Comparison of ENCODE assay signal across 9 cellular contexts in genomic region chr11:78189851-78190250, GRCh38. TPM values are rescaled to one million over a fixed set of nuclear protein-coding genes. Genes with fewer than 3 reads are reported as not detected.
DNase-seq lines count a peak whose midpoint lies in the region; ATAC-seq and TF ChIP-seq lines count a peak whose summit lies in the region.
"Had no signal": no experiment of that assay in that cellular context is flagged by ENCODE, and none has a peak within 500 bp of the region (broad histone marks: within the 10 kb centered on the region; RNA-seq: fewer than 3 reads in every experiment).

No MANE protein-coding gene starts in this region.

- H3K27ac Mint-ChIP-seq in neural progenitor cell, result peak overlapping the region; percentile 19

- no peaks in the 10 kb centered on the region for H3F3A ChIP-seq in neural progenitor cell (ENCODE audit: low read depth)

- no peaks in the 10 kb centered on the region for H3K36me3 Mint-ChIP-seq in neural progenitor cell

- peaks cover 50% of the 10 kb centered on the region for H3K4me1 Mint-ChIP-seq in neural progenitor cell

- H3K27ac ChIP-seq in neural progenitor cell, result no peak overlapping the region
- H3K27ac ChIP-seq: HL-60 had no signal

- H3K27me3 Mint-ChIP-seq in neural progenitor cell (ENCODE audit: insufficient read depth, low read depth), result peaks cover 6% of the 10 kb centered on the region

- H3K4me1 ChIP-seq in BE2C (no peaks in the 10 kb centered on the region; the same call in none of the 2 replicates), neural progenitor cell (peaks cover 12% of the 10 kb centered on the region)

- H2AFZ ChIP-seq in neural progenitor cell (replicated peaks), result no peak overlapping the region

- H3K27me3 ChIP-seq in BE2C, result no peaks in the 10 kb centered on the region
- H3K27me3 ChIP-seq in neural progenitor cell, result peaks cover 11% of the 10 kb centered on the region

- H3K9me3 Mint-ChIP-seq in neural progenitor cell, result no peaks in the 10 kb centered on the region

- ATAC-seq in GM18511 (IDR thresholded peaks at IDR 0.05; ENCODE audit: unreplicated experiment), result no peak
- no peak for ATAC-seq in HG03108 (IDR thresholded peaks at IDR 0.05; ENCODE audit: unreplicated experiment)

- H3K4me3 Mint-ChIP-seq in neural progenitor cell, result peak overlapping the region; percentile 94

- DNase-seq in BE2C (no peak), LNCaP clone FGC (ENCODE audit: low read depth) (no peak), choroid plexus epithelial cell (ENCODE audit: low read depth) (no peak), neural progenitor cell (ENCODE audit: low spot score) (no peak), NCI-H2196 (lab: John Stamatoyannopoulos, UW; ENCODE audit: unreplicated experiment) (no peak), DMS53 treated with DMSO at 0.1 percent for 48 hours (lab: John Stamatoyannopoulos, UW; ENCODE audit: unreplicated experiment) (no peak)

- H3K36me3 ChIP-seq in BE2C (no peaks in the 10 kb centered on the region), neural progenitor cell (no peaks in the 10 kb centered on the region)

- H4K20me1 ChIP-seq in neural progenitor cell (ENCODE audit: low read depth), result no peaks in the 10 kb centered on the region

- H3K9me3 ChIP-seq in BE2C (no peaks in the 10 kb centered on the region), neural progenitor cell (ENCODE audit: low read depth) (no peaks in the 10 kb centered on the region)

- H3K4me3 ChIP-seq in BE2C (ENCODE audit: low read depth, low read length) (peak overlapping the region; percentile 88), LNCaP clone FGC (ENCODE audit: low read depth, low read length) (peak overlapping the region; percentile 80), choroid plexus epithelial cell (ENCODE audit: low read depth, low read length) (peak overlapping the region; percentile 97), neural progenitor cell (peak overlapping the region; percentile 82)

- no peaks in the 10 kb centered on the region for H3K79me2 ChIP-seq in neural progenitor cell (ENCODE audit: low read depth)

- H3K9ac ChIP-seq in neural progenitor cell, result no peak overlapping the region

- TF ChIP-seq CTCF in BE2C (IDR thresholded peaks at IDR 0.05; ENCODE audit: low read depth, low read length) (no peak), LNCaP clone FGC (IDR thresholded peaks at IDR 0.05; ENCODE audit: control insufficient read depth, extremely low read depth, insufficient read depth) (no peak), choroid plexus epithelial cell (conservative IDR thresholded peaks at IDR 0.05; ENCODE audit: low read depth, low read length) (no peak), neural progenitor cell (IDR thresholded peaks at IDR 0.05) (no peak)

- H3K4me2 ChIP-seq in neural progenitor cell, result peak overlapping the region; percentile 88

RNA-seq across cellular contexts. Expression of gene USP35, which starts 1.1 kb away (rescaled TPM):
- polyA plus RNA-seq in BE2C (2012; ENCODE audit: insufficient read depth, insufficient read length, low read depth), result 5.3 TPM
- total RNA-seq in neural progenitor cell (ENCODE audit: low replicate concordance), result 4.2 and 12.5 TPM in 2 replicates

RNA-seq across cellular contexts. Expression of gene KCTD21, which starts 1.4 kb away (rescaled TPM):
- polyA plus RNA-seq in BE2C (2012; ENCODE audit: insufficient read depth, insufficient read length, low read depth), result 14.2 TPM
- total RNA-seq in neural progenitor cell (ENCODE audit: low replicate concordance), result 0.90 and 2.3 TPM in 2 replicates

RNA-seq across cellular contexts. Expression of gene ALG8, which starts 50.4 kb away (rescaled TPM):
- 56.2 TPM for polyA plus RNA-seq in BE2C (2012; ENCODE audit: insufficient read depth, insufficient read length, low read depth)
- 73.2 and 117 TPM in 2 replicates for total RNA-seq in neural progenitor cell (ENCODE audit: low replicate concordance)
